Comparison of ENCODE assay signal across 7 cellular contexts in genomic region chr5:56950626-56951130, GRCh38. TPM values are rescaled to one million over a fixed set of nuclear protein-coding genes. Genes with fewer than 3 reads are reported as not detected.
DNase-seq lines count a peak whose midpoint lies in the region; ATAC-seq and TF ChIP-seq lines count a peak whose summit lies in the region.

No MANE protein-coding gene starts in this region.

- ATAC-seq in GM18498 (IDR thresholded peaks at IDR 0.05; ENCODE audit: unreplicated experiment), result peak; percentile 49
- peak; percentile 53 for ATAC-seq in HG02798 (IDR thresholded peaks at IDR 0.05; ENCODE audit: poor library complexity, unreplicated experiment)

- H3K9me3 ChIP-seq in mononuclear cell (ENCODE audit: low read depth, low read length), result no peaks in the 10 kb centered on the region

- DNase-seq in NOMO-1 treated with dmso at 0.1 percent for 144 hours (lab: John Stamatoyannopoulos, UW; ENCODE audit: unreplicated experiment) (peak; percentile 29), activated T-cell treated with anti-CD3 and anti-CD28 coated beads for 48 hours (ENCODE audit: low read depth) (peak; percentile 52), epithelial cell of proximal tubule (ENCODE audit: low read depth) (no peak)
- DNase-seq in stimulated activated CD8-positive, alpha-beta memory T cell treated with anti-CD3 and anti-CD28 coated beads, Interleukin-7, amount 100 ng/mL, for 24 hours (ENCODE audit: low read depth), result peak; percentile 28

- peaks cover 29% of the 10 kb centered on the region for H3K27me3 ChIP-seq in mononuclear cell (ENCODE audit: insufficient read depth, low read length)

- TF ChIP-seq CTCF in epithelial cell of proximal tubule (conservative IDR thresholded peaks at IDR 0.05; ENCODE audit: low read depth, low read length), result no peak

- H3K4me3 ChIP-seq in epithelial cell of proximal tubule (ENCODE audit: low read depth, low read length) (peak overlapping the region; percentile 89), mononuclear cell (ENCODE audit: low read length) (peak overlapping the region; percentile 66)

- peaks cover 20% of the 10 kb centered on the region for H3K4me1 ChIP-seq in mononuclear cell (ENCODE audit: insufficient read depth, low read length)

RNA-seq across cellular contexts. Expression of gene MIER3, which starts 1.2 kb away (rescaled TPM):
- total RNA-seq in epithelial cell of proximal tubule, result 18.7 and 26.5 TPM in 2 replicates
- total RNA-seq in mononuclear cell, result 64.3 TPM

RNA-seq across cellular contexts. Expression of gene SETD9, which starts 41.3 kb away (rescaled TPM):
- total RNA-seq in epithelial cell of proximal tubule (8.8 and 36.4 TPM in 2 replicates), mononuclear cell (5.6 TPM)
